8 cellular contexts compared by ENCODE assay signal in the genomic region with DNA sequence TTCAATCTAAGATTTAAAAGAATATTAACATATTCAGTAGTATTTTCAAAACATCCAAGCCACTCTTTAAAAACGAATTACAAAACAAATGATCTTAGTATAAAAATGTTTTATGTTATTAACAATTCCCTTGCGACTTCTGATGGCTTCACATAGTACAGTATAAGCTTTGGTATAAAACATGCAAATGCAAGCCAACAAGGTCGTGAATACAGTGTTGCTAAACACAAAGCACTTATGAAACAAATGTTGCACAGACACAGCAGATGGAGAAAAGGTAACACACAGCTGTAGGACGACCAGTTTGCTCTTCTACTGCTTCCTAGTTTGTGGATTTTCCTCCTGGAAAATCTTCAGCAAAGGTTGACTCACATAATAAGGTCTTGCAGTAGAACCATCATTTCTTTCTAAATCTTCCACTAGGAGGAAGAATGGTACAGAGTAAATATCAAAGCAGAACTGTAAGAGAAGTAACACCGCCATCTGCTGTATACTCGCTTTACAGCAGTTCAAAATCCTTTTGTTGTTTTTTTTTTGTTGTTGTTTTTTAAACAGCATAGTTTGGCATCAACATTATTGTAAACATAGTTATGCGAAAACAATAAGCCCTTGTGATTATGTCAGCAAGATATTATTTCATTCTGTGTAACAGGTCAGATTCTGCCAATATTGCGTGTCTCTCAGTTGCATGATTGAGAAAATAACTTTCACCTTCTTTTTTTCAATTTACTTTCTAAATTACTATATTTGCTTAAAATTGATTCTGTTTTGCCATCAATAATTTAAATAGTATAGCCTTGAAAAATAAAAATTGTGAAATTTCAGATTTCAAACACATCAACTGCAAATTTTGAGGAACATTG.
DNase-seq lines count a peak whose midpoint lies in the region; FAIRE-seq and TF ChIP-seq lines count a peak whose summit lies in the region.

No MANE protein-coding gene starts in this region.

- H3K79me2 ChIP-seq in MM.1S (ENCODE audit: low read length) = no peaks in the 10 kb centered on the region

- H3K9me2 ChIP-seq in MM.1S (replicated peaks; ENCODE audit: insufficient read depth, low read length) = no peaks in the 10 kb centered on the region

- FAIRE-seq in A204.1 (lab: Jason Lieb, UNC) = peak; percentile 97

- TF ChIP-seq CTCF in GM12865 (IDR thresholded peaks at IDR 0.05; ENCODE audit: insufficient read depth, low read depth, low read length, missing control alignments) (peak; percentile 65), HEK293 (tag by site-specific recombination; IDR thresholded peaks at IDR 0.05) (peak; percentile 76), MM.1S (IDR thresholded peaks at IDR 0.05; ENCODE audit: low read length) (peak; percentile 90)

- H3F3A ChIP-seq in MM.1S (ENCODE audit: insufficient read depth, low read length) = no peaks in the 10 kb centered on the region

- H3K4me3 ChIP-seq in GM12865 (ENCODE audit: low read depth, low read length) (no peak overlapping the region), HEK293 (ENCODE audit: low read depth, low read length) (no peak overlapping the region), MM.1S (ENCODE audit: low read length) (no peak overlapping the region), skeletal muscle cell (ENCODE audit: low read depth, low read length) (no peak overlapping the region)

- no peak overlapping the region for H2AFZ ChIP-seq in MM.1S (ENCODE audit: low read length)

- H4K20me1 ChIP-seq in MM.1S (ENCODE audit: insufficient read depth, low read length) = no peaks in the 10 kb centered on the region

- H3K4me1 ChIP-seq in HEK293 (ENCODE audit: control insufficient read depth, insufficient read depth, low read length) (no peaks in the 10 kb centered on the region), MM.1S (ENCODE audit: low read length) (no peaks in the 10 kb centered on the region)

- H3K9me3 ChIP-seq in HEK293 (ENCODE audit: control insufficient read depth, insufficient read depth, low read depth, low read length) (no peaks in the 10 kb centered on the region), MM.1S (replicated peaks; ENCODE audit: insufficient read depth, low read length) (no peaks in the 10 kb centered on the region)

- peaks cover 0 to 9% of the 10 kb centered on the region in 2 experiments; a peak in 1 of 3 replicates for H3K36me3 ChIP-seq in HEK293 (ENCODE audit: control insufficient read depth in 2 of 2, insufficient read depth in 1 of 2, low read length in 2 of 2)
- no peaks in the 10 kb centered on the region for H3K36me3 ChIP-seq in MM.1S (replicated peaks; ENCODE audit: insufficient read depth, low read length)

- CTCF ChIA-PET in HEK293 (lab: Yijun Ruan, JAX) = interaction anchor here (0.6 to 5.0 kb wide), 29 partner anchors 13 to 482 kb away, joined by 3 to 45 read pairs (median 3); no protein-coding TSS in a partner anchor

- no peak overlapping the region for H3K9ac ChIP-seq in MM.1S (ENCODE audit: low read length)

- no peak overlapping the region for H3K4me2 ChIP-seq in MM.1S (ENCODE audit: low read depth, low read length)

- H3K27ac ChIP-seq in HEK293 (ENCODE audit: extremely low read depth, low read depth, low read length) (no peak overlapping the region), MM.1S (ENCODE audit: low read length) (no peak overlapping the region)

- H3K27me3 ChIP-seq in MM.1S (replicated peaks; ENCODE audit: insufficient read depth, low read length) = no peaks in the 10 kb centered on the region

- POLR2A ChIA-PET in HEK293 (lab: Yijun Ruan, JAX) = no interaction called here

- DNase-seq in GM12865 (ENCODE audit: low read depth) (peak; percentile 45), MM.1S (peak; percentile 64), SW 1271 (lab: John Stamatoyannopoulos, UW) (peak; percentile 1 to 61), globus pallidus (ENCODE audit: low spot score) (peak; percentile 41), skeletal muscle cell (ENCODE audit: low read depth) (peak; percentile 4), HK-2 (ENCODE audit: unreplicated experiment) (no peak)

TF ChIP-seq in HEK293, 187 proteins besides CTCF, POLR2A, EP300 and RAD21:
- TF ChIP-seq YY2 (tag by site-specific recombination; IDR thresholded peaks at IDR 0.05) (no peak), ZNF654 (tag by site-specific recombination; IDR thresholded peaks at IDR 0.05; ENCODE audit: low read depth) (peak; percentile 78), PRDM1 (tag by site-specific recombination; IDR thresholded peaks at IDR 0.05) (peak; percentile 38), ZNF391 (tag by site-specific recombination; IDR thresholded peaks at IDR 0.05; ENCODE audit: borderline replicate concordance, low read depth) (no peak), ZNF660 (tag by site-specific recombination; IDR thresholded peaks at IDR 0.05) (peak; percentile 49; the same call in 1 of the 2 replicates), ZNF621 (tag by site-specific recombination; IDR thresholded peaks at IDR 0.05) (no peak)
- TF ChIP-seq, protein P1, sequence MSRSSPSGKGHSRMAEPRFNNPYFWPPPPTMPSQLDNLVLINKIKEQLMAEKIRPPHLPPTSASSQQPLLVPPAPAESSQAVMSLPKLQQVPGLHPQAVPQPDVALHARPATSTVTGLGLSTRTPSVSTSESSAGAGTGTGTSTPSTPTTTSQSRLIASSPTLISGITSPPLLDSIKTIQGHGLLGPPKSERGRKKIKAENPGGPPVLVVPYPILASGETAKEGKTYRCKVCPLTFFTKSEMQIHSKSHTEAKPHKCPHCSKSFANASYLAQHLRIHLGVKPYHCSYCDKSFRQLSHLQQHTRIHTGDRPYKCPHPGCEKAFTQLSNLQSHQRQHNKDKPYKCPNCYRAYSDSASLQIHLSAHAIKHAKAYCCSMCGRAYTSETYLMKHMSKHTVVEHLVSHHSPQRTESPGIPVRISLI (tag by site-specific recombination; IDR thresholded peaks at IDR 0.05) = peak; percentile 65; the same call in 1 of the 2 replicates
- TF ChIP-seq, protein P2, sequence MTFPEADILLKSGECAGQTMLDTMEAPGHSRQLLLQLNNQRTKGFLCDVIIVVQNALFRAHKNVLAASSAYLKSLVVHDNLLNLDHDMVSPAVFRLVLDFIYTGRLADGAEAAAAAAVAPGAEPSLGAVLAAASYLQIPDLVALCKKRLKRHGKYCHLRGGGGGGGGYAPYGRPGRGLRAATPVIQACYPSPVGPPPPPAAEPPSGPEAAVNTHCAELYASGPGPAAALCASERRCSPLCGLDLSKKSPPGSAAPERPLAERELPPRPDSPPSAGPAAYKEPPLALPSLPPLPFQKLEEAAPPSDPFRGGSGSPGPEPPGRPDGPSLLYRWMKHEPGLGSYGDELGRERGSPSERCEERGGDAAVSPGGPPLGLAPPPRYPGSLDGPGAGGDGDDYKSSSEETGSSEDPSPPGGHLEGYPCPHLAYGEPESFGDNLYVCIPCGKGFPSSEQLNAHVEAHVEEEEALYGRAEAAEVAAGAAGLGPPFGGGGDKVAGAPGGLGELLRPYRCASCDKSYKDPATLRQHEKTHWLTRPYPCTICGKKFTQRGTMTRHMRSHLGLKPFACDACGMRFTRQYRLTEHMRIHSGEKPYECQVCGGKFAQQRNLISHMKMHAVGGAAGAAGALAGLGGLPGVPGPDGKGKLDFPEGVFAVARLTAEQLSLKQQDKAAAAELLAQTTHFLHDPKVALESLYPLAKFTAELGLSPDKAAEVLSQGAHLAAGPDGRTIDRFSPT (tag by site-specific recombination; IDR thresholded peaks at IDR 0.05) = no peak
